ENCODE assay signal across 8 cellular contexts in the genomic region with DNA sequence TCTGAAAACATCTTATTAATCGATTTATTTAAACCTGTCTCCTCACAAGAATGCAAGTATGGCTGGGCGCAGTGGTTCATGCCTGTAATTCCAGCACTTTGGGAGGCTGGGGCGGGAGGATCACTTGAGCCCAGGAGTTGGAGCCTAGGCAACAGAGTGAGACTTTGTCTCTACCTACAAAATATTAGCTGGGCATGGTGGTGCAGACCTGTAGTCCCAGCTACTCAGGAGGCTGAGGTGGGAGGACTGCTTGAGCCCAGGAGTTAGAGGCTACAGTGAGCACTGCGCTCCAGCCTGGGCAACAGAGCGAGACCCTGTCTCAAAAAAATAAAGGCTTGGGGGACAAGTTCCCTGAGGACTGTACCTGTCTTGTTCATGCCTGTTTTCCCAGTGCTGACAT.
A peak's percentile ranks its signal among the peaks of the same experiment; 100 is the strongest.
DNase-seq lines count a peak whose midpoint lies in the region; ATAC-seq and TF ChIP-seq lines count a peak whose summit lies in the region.
"Not testable (repeated sequence)": the region's sequence is repeated elsewhere in the genome, so short reads cannot be mapped to it uniquely, and the experiment has no call there.

No MANE protein-coding gene starts in this region.

- TF ChIP-seq CTCF in IMR-90 (conservative IDR thresholded peaks at IDR 0.05; ENCODE audit: low read depth, low read length); adrenal gland (IDR thresholded peaks at IDR 0.05); endodermal cell (conservative IDR thresholded peaks at IDR 0.05); lower lobe of right lung (IDR thresholded peaks at IDR 0.05); type B pancreatic cell (conservative IDR thresholded peaks at IDR 0.05): not testable (repeated sequence)

- not testable (repeated sequence) for H2BK120ac ChIP-seq in IMR-90 (ENCODE audit: low read depth, low read length); trophoblast cell (ENCODE audit: insufficient read depth, low read length, poor library complexity)

- not testable (repeated sequence) for H3K14ac ChIP-seq in IMR-90 (replicated peaks; ENCODE audit: low read depth, low read length); trophoblast cell (ENCODE audit: low read length)

- not testable (repeated sequence) for BruUV-seq in IMR-90 (replicated peaks; lab: Mats Ljungman, UMichigan)

- H3K4me1 Mint-ChIP-seq in T-helper 2 cell treated with Interferon-gamma antibody and Interleukin-4, amounts not matched to agents 5 μg/mL and 100 μg/mL, for 36 hours (ENCODE audit: low read depth) = peaks cover 58% of the 10 kb centered on the region
- H3K4me1 Mint-ChIP-seq in endodermal cell = peaks cover 37% of the 10 kb centered on the region
- H3K4me1 Mint-ChIP-seq in type B pancreatic cell (ENCODE audit: unreplicated experiment) = peaks cover 19% of the 10 kb centered on the region

- CTCF ChIA-PET in IMR-90 (lab: Yijun Ruan, JAX) = not testable (repeated sequence)

- POLR2A ChIA-PET in IMR-90 (lab: Charles Lee; ENCODE audit: unreplicated experiment) = not testable (repeated sequence)

- H3K4me2 ChIP-seq in BLaER1 treated with 17β-estradiol and CSF1 and Interleukin-3, amounts not matched to agents 10 nM and 100 nM = peak overlapping the region; percentile 73 to 92 (median 88); a peak in 20 of 22 replicates
- not testable (repeated sequence) for H3K4me2 ChIP-seq in IMR-90 (ENCODE audit: low read depth, low read length); trophoblast cell (ENCODE audit: low read length)

- intact Hi-C loops in IMR-90 (cut with micrococcal nuclease); adrenal gland (cut with DNase I): not testable (repeated sequence)
- intact Hi-C loops in lower lobe of right lung (cut with DNase I) = loop anchor here (10.0 kb wide), 1 partner anchor 80 kb away; no protein-coding TSS in a partner anchor

- not testable (repeated sequence) for H3K9me3 Mint-ChIP-seq in T-helper 2 cell treated with Interferon-gamma antibody and Interleukin-4, amounts not matched to agents 5 μg/mL and 100 μg/mL, for 36 hours; endodermal cell; type B pancreatic cell

- not testable (repeated sequence) for H2BK5ac ChIP-seq in IMR-90 (ENCODE audit: low read depth, low read length, poor library complexity, severe bottlenecking); trophoblast cell (ENCODE audit: low read depth, low read length, poor library complexity)

- not testable (repeated sequence) for H2BK12ac ChIP-seq in trophoblast cell (ENCODE audit: low read length)

- peak overlapping the region; percentile 6; the same call in 1 of the 2 replicates for H2AK5ac ChIP-seq in IMR-90 (ENCODE audit: low read depth, low read length)
- H2AK5ac ChIP-seq in trophoblast cell (ENCODE audit: low read length) = not testable (repeated sequence)

- H3K27me3 ChIP-seq in BLaER1 treated with 17β-estradiol and CSF1 and Interleukin-3, amounts not matched to agents 10 nM and 100 nM; IMR-90 (ENCODE audit: control insufficient read depth, insufficient read depth, low read length); adrenal gland; endodermal cell (ENCODE audit: control insufficient read depth, insufficient read depth, low read length, poor library complexity, severe bottlenecking); lower lobe of right lung (ENCODE audit: low read depth); trophoblast cell (ENCODE audit: insufficient read depth, low read length): not testable (repeated sequence)

- not testable (repeated sequence) for H2AFZ ChIP-seq in IMR-90 (replicated peaks; ENCODE audit: low read length, poor library complexity); trophoblast cell (ENCODE audit: insufficient read depth, low read length, poor library complexity)

- ATAC-seq in IMR-90 (ENCODE audit: low read depth); lower lobe of right lung: not testable (repeated sequence)

- not testable (repeated sequence) for H4K8ac ChIP-seq in IMR-90 (ENCODE audit: low read depth in 2 of 2, low read length in 2 of 2); trophoblast cell (ENCODE audit: low read depth, low read length)

- H3K27ac ChIP-seq in BLaER1 treated with 17β-estradiol and CSF1 and Interleukin-3, amounts not matched to agents 10 nM and 100 nM = peak overlapping the region; percentile 76 to 95 (median 89)
- H3K27ac ChIP-seq in IMR-90 (ENCODE audit: insufficient read depth, low read length); endodermal cell (ENCODE audit: low read depth, low read length); trophoblast cell (ENCODE audit: low read depth, low read length): not testable (repeated sequence)
- peak overlapping the region in 3 of 5 donors; percentile 58 to 84 (median 59) for H3K27ac ChIP-seq in adrenal gland
- peak overlapping the region; percentile 76 for H3K27ac ChIP-seq in lower lobe of right lung

- H2BK20ac ChIP-seq in IMR-90 (ENCODE audit: low read depth, low read length) = not testable (repeated sequence)

- H4K20me1 ChIP-seq in BLaER1 treated with 17β-estradiol and CSF1 and Interleukin-3, amounts not matched to agents 10 nM and 100 nM = peaks cover 0 to 78% (median 32%) of the 10 kb centered on the region in 11 experiments; a peak in 10 of 22 replicates
- H4K20me1 ChIP-seq in IMR-90 (ENCODE audit: insufficient read depth, low read length) = peaks cover 33% of the 10 kb centered on the region

- not testable (repeated sequence) for H3K9me3 ChIP-seq in BLaER1 treated with 17β-estradiol and CSF1 and Interleukin-3, amounts not matched to agents 10 nM and 100 nM (replicated peaks in 1 of 11); IMR-90 (ENCODE audit: control insufficient read depth, insufficient read depth, low read length); adrenal gland (replicated peaks in 1 of 3); endodermal cell (ENCODE audit: control insufficient read depth, low read length); lower lobe of right lung; trophoblast cell (ENCODE audit: insufficient read depth, low read depth, low read length)

- H3K79me2 ChIP-seq in trophoblast cell (ENCODE audit: control insufficient read depth, insufficient read depth, low read length, poor library complexity) = not testable (repeated sequence)

- H4K12ac ChIP-seq in trophoblast cell (ENCODE audit: low read depth, low read length) = not testable (repeated sequence)

- H4K5ac ChIP-seq in IMR-90 (ENCODE audit: low read depth, low read length) = not testable (repeated sequence)

- peaks cover 38% of the 10 kb centered on the region for H3K9me1 ChIP-seq in IMR-90 (ENCODE audit: insufficient read depth, low read length)

- H3K36me3 Mint-ChIP-seq in T-helper 2 cell treated with Interferon-gamma antibody and Interleukin-4, amounts not matched to agents 5 μg/mL and 100 μg/mL, for 36 hours (ENCODE audit: low read depth) = peaks cover 27% of the 10 kb centered on the region
- peaks cover 15% of the 10 kb centered on the region for H3K36me3 Mint-ChIP-seq in endodermal cell (ENCODE audit: low read depth)
- not testable (repeated sequence) for H3K36me3 Mint-ChIP-seq in type B pancreatic cell

- WGBS in IMR-90 (ENCODE audit: extremely low coverage in 2 of 2, insufficient read length in 1 of 2), 2 experiments = 100% methylated on average over 1 of the region's 5 CpGs; no CpG with 5 or more reads in 1 of the 2 experiments
- WGBS in adrenal gland, 4 donors = 93 to 98% (median 97%) methylated on average over 5 of the region's 5 CpGs
- WGBS in endodermal cell (ENCODE audit: insufficient coverage in 1 of 2, insufficient read length in 1 of 2), 2 experiments = 94 to 98% methylated on average over 5 of the region's 5 CpGs
- WGBS in trophoblast cell (ENCODE audit: extremely low coverage, insufficient coverage, insufficient read length) = no CpG with 5 or more reads among the region's 5 CpGs

- not testable (repeated sequence) for H3K18ac ChIP-seq in IMR-90 (ENCODE audit: low read depth, low read length); trophoblast cell (ENCODE audit: low read length)

- in situ Hi-C loops in IMR-90 (cut with MboI; ENCODE audit: low sequenced_read_pairs) = not testable (repeated sequence)

- not testable (repeated sequence) for H4K91ac ChIP-seq in IMR-90 (ENCODE audit: insufficient read depth, low read depth, low read length); trophoblast cell (ENCODE audit: low read depth, low read length)

- TF ChIP-seq RAD21 in IMR-90 (IDR thresholded peaks at IDR 0.05; ENCODE audit: low read length) = not testable (repeated sequence)

- not testable (repeated sequence) for DNase-seq in IMR-90; T-helper 2 cell treated with Interferon-gamma antibody and Interleukin-4, amounts not matched to agents 5 μg/mL and 100 μg/mL, for 36 hours (ENCODE audit: low spot score); adrenal gland; endodermal cell; lower lobe of right lung; type B pancreatic cell (ENCODE audit: extremely low spot score, unreplicated experiment)
- DNase-seq in trophoblast cell = peak in 1 of 2 donors; percentile 55

- peaks cover 39 to 80% of the 10 kb centered on the region in 2 experiments for H3K79me1 ChIP-seq in IMR-90 (ENCODE audit: low read depth in 1 of 2, low read length in 2 of 2)
- H3K79me1 ChIP-seq in trophoblast cell (ENCODE audit: low read length) = not testable (repeated sequence)

- not testable (repeated sequence) for H3K27me3 Mint-ChIP-seq in T-helper 2 cell treated with Interferon-gamma antibody and Interleukin-4, amounts not matched to agents 5 μg/mL and 100 μg/mL, for 36 hours (ENCODE audit: low read depth); endodermal cell (ENCODE audit: insufficient read depth); type B pancreatic cell

- H3K36me3 ChIP-seq in BLaER1 treated with 17β-estradiol and CSF1 and Interleukin-3, amounts not matched to agents 10 nM and 100 nM = peaks cover 7 to 27% (median 19%) of the 10 kb centered on the region in 11 experiments
- H3K36me3 ChIP-seq in IMR-90 (ENCODE audit: control insufficient read depth, insufficient read depth, low read length); adrenal gland (replicated peaks in 1 of 2); endodermal cell (ENCODE audit: control insufficient read depth, insufficient read depth, low read length); trophoblast cell (ENCODE audit: control insufficient read depth in 1 of 2, insufficient read depth in 2 of 2, low read length in 2 of 2): not testable (repeated sequence)
- peaks cover 14% of the 10 kb centered on the region for H3K36me3 ChIP-seq in lower lobe of right lung

- H2BK15ac ChIP-seq in IMR-90 (ENCODE audit: low read depth, low read length) = not testable (repeated sequence)

- H3K27ac Mint-ChIP-seq in T-helper 2 cell treated with Interferon-gamma antibody and Interleukin-4, amounts not matched to agents 5 μg/mL and 100 μg/mL, for 36 hours = peak overlapping the region; percentile 2
- peak overlapping the region; percentile 32 for H3K27ac Mint-ChIP-seq in endodermal cell
- H3K27ac Mint-ChIP-seq in type B pancreatic cell = peak overlapping the region; percentile 75

- H3K56ac ChIP-seq in IMR-90 (ENCODE audit: extremely low read depth, insufficient read depth, low read length) = not testable (repeated sequence)

- not testable (repeated sequence) for H2AK9ac ChIP-seq in IMR-90 (replicated peaks; ENCODE audit: low read depth, low read length, poor library complexity)

- H3K23ac ChIP-seq in IMR-90 (ENCODE audit: low read depth, low read length); trophoblast cell (ENCODE audit: low read length): not testable (repeated sequence)

- dilution Hi-C loops in IMR-90 (cut with HindIII; ENCODE audit: low sequenced_read_pairs, unreplicated experiment) = not testable (repeated sequence)

- not testable (repeated sequence) for H3K4ac ChIP-seq in IMR-90 (ENCODE audit: low read depth, low read length)
- peak overlapping the region; percentile 22 for H3K4ac ChIP-seq in trophoblast cell (ENCODE audit: low read depth, low read length)

- peaks cover 52 to 99% (median 93%) of the 10 kb centered on the region in 10 experiments for H3K4me1 ChIP-seq in BLaER1 treated with 17β-estradiol and CSF1 and Interleukin-3, amounts not matched to agents 10 nM and 100 nM
- H3K4me1 ChIP-seq in IMR-90 (ENCODE audit: control insufficient read depth, insufficient read depth, low read length) = peaks cover 38% of the 10 kb centered on the region
- H3K4me1 ChIP-seq in adrenal gland (replicated peaks in 1 of 2) = peaks cover 30 to 59% of the 10 kb centered on the region in 2 donors
- H3K4me1 ChIP-seq in endodermal cell (ENCODE audit: control insufficient read depth, insufficient read depth, low read length) = not testable (repeated sequence)
- H3K4me1 ChIP-seq in lower lobe of right lung = peaks cover 85% of the 10 kb centered on the region
- H3K4me1 ChIP-seq in trophoblast cell (ENCODE audit: control insufficient read depth in 1 of 2, insufficient read depth in 2 of 2, low read length in 2 of 2) = peaks cover 9 to 22% of the 10 kb centered on the region in 2 experiments

- peak overlapping the region in 4 of 11 experiments; percentile 10 to 77 (median 42); a peak in 2 of 22 replicates for H3K9ac ChIP-seq in BLaER1 treated with 17β-estradiol and CSF1 and Interleukin-3, amounts not matched to agents 10 nM and 100 nM
- H3K9ac ChIP-seq in IMR-90 (ENCODE audit: low read depth, low read length); endodermal cell (ENCODE audit: extremely low read depth, low read length, poor library complexity, severe bottlenecking); trophoblast cell (ENCODE audit: low read length): not testable (repeated sequence)

- H3K4me3 ChIP-seq in BLaER1 treated with 17β-estradiol and CSF1 and Interleukin-3, amounts not matched to agents 10 nM and 100 nM = peak overlapping the region in 1 of 10 experiments; percentile 1; a peak in 1 of 20 replicates
- not testable (repeated sequence) for H3K4me3 ChIP-seq in IMR-90 (ENCODE audit: insufficient read depth, low read depth, low read length); adrenal gland; endodermal cell (ENCODE audit: low read length); lower lobe of right lung; trophoblast cell (ENCODE audit: low read depth, low read length)

- H3K4me3 Mint-ChIP-seq in T-helper 2 cell treated with Interferon-gamma antibody and Interleukin-4, amounts not matched to agents 5 μg/mL and 100 μg/mL, for 36 hours; endodermal cell; type B pancreatic cell: not testable (repeated sequence)

- not testable (repeated sequence) for TF ChIP-seq POLR2A in IMR-90 (IDR thresholded peaks at IDR 0.05; ENCODE audit: low read depth, low read length); adrenal gland (IDR thresholded peaks at IDR 0.05)

Comparison
In these comparisons a context has a peak if more than half of its experiments do, and no peak if none do; other contexts are left out.
1. H3K27ac Mint-ChIP-seq: peak in every context shown above with its lines; median percentile 75 in type B pancreatic cell; 32 in endodermal cell; 2 in T-helper 2 cell treated with Interferon-gamma antibody and Interleukin-4, amounts not matched to agents 5 μg/mL and 100 μg/mL, for 36 hours.